10 cellular contexts compared by ENCODE assay signal in the genomic region with DNA sequence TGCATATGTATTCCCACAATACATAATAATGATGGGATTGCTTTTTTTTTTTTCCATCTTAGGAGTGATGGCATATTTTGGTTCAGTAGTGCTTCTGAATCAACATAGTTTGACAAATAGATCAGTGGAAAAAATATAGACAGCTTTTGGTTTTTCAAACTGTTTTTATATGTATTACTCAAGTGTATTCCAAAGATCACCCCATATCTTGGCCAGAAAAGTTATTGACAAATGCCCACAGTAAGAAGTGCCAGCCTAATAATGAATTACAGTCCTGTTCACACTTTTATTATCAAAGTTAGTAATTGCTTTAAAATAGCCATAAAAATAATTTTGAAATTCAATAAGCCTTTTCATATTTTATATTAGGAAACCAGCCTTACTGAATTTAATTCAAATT.
"Had no signal": no experiment of that assay in that cellular context is flagged by ENCODE, and none has a peak within 500 bp of the region (broad histone marks: within the 10 kb centered on the region; RNA-seq: fewer than 3 reads in every experiment).

No MANE protein-coding gene starts in this region.

- H3K27ac ChIP-seq: GM23248 had no signal

- H3K4me1 ChIP-seq: HAP-1 had no signal

- H3K9ac ChIP-seq: GM23248 had no signal

- H3K9me3 ChIP-seq: HAP-1 had no signal

- H2AFZ ChIP-seq: GM23248, GM23338 had no signal

- DNase-seq: GM23248, GOT3, H7, H9, HCEC 1CT, HFFc6 had no signal

- H3K4me2 ChIP-seq: GM23338 had no signal

- H3K36me3 ChIP-seq: HAP-1 had no signal

- H3K4me3 ChIP-seq: GM23248, GM23338, HAP-1 had no signal

- FAIRE-seq: H1 had no signal

- ATAC-seq: GM23338, HCT116 had no signal
